In the genomic region with DNA sequence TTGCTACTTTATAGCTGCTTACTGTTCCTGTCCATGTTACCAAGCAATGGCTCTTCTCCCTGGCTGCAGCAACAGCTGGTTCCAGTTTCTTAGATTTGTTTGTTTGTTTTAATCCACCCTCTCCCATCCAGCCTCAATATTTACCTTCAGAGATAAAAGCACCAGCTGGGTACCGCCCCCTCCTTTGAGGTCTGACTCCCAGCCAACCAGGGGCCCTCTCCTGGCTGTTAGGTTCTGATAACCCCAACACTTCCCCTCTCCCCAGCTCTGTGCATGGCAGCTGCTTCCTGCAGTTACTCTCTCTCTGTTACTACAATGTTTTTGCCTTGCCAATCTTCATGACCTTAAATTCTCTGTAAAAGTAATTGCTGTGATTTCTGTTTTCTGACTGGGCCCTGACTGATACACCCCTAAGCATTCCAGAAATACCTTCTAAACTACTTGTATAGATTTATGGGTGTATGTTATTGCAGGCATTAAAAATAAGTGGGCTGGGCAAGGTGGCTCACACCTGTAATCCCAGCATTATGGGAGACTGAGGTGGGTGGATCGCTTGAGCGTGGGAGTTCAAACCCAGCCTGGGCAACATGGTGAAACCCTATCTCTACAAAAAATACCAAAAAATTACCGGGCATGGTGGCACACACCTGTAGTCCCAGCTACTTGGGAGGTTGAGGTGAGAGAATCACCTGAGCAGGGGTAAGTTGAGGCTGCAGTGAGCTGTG, we compare ENCODE assay signal across 1 cellular context.
TF ChIP-seq lines count a peak whose summit lies in the region.

No MANE protein-coding gene starts in this region.

TF ChIP-seq in K562, 482 proteins besides CTCF, POLR2A, EP300 and RAD21 (continued from another document and continues in another):
- no peak for TF ChIP-seq ZNF407 (IDR thresholded peaks at IDR 0.05; ENCODE audit: low read depth)
- no peak for TF ChIP-seq NFRKB (IDR thresholded peaks at IDR 0.05; ENCODE audit: low read depth)
- no peak for TF ChIP-seq LARP7 (IDR thresholded peaks at IDR 0.05)
- TF ChIP-seq, protein P1, sequence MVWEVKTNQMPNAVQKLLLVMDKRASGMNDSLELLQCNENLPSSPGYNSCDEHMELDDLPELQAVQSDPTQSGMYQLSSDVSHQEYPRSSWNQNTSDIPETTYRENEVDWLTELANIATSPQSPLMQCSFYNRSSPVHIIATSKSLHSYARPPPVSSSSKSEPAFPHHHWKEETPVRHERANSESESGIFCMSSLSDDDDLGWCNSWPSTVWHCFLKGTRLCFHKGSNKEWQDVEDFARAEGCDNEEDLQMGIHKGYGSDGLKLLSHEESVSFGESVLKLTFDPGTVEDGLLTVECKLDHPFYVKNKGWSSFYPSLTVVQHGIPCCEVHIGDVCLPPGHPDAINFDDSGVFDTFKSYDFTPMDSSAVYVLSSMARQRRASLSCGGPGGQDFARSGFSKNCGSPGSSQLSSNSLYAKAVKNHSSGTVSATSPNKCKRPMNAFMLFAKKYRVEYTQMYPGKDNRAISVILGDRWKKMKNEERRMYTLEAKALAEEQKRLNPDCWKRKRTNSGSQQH (CRISPR knock-in tag; IDR thresholded peaks at IDR 0.05): no peak
- no peak for TF ChIP-seq ZBTB26 (CRISPR knock-in tag; IDR thresholded peaks at IDR 0.05)
- no peak for TF ChIP-seq HNRNPL (IDR thresholded peaks at IDR 0.05; ENCODE audit: low read depth, low read length)
- TF ChIP-seq ZNF12 (CRISPR knock-in tag; IDR thresholded peaks at IDR 0.05): no peak
- no peak for TF ChIP-seq HSF4 (CRISPR knock-in tag; IDR thresholded peaks at IDR 0.05; ENCODE audit: borderline replicate concordance)
- TF ChIP-seq, protein P2, sequence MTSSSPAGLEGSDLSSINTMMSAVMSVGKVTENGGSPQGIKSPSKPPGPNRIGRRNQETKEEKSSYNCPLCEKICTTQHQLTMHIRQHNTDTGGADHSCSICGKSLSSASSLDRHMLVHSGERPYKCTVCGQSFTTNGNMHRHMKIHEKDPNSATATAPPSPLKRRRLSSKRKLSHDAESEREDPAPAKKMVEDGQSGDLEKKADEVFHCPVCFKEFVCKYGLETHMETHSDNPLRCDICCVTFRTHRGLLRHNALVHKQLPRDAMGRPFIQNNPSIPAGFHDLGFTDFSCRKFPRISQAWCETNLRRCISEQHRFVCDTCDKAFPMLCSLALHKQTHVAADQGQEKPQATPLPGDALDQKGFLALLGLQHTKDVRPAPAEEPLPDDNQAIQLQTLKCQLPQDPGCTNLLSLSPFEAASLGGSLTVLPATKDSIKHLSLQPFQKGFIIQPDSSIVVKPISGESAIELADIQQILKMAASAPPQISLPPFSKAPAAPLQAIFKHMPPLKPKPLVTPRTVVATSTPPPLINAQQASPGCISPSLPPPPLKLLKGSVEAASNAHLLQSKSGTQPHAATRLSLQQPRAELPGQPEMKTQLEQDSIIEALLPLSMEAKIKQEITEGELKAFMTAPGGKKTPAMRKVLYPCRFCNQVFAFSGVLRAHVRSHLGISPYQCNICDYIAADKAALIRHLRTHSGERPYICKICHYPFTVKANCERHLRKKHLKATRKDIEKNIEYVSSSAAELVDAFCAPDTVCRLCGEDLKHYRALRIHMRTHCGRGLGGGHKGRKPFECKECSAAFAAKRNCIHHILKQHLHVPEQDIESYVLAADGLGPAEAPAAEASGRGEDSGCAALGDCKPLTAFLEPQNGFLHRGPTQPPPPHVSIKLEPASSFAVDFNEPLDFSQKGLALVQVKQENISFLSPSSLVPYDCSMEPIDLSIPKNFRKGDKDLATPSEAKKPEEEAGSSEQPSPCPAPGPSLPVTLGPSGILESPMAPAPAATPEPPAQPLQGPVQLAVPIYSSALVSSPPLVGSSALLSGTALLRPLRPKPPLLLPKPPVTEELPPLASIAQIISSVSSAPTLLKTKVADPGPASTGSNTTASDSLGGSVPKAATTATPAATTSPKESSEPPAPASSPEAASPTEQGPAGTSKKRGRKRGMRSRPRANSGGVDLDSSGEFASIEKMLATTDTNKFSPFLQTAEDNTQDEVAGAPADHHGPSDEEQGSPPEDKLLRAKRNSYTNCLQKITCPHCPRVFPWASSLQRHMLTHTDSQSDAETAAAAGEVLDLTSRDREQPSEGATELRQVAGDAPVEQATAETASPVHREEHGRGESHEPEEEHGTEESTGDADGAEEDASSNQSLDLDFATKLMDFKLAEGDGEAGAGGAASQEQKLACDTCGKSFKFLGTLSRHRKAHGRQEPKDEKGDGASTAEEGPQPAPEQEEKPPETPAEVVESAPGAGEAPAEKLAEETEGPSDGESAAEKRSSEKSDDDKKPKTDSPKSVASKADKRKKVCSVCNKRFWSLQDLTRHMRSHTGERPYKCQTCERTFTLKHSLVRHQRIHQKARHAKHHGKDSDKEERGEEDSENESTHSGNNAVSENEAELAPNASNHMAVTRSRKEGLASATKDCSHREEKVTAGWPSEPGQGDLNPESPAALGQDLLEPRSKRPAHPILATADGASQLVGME (CRISPR knock-in tag; IDR thresholded peaks at IDR 0.05): no peak
- no peak for TF ChIP-seq USF2 (CRISPR knock-in tag; IDR thresholded peaks at IDR 0.05)
- TF ChIP-seq ZNF431 (CRISPR knock-in tag; IDR thresholded peaks at IDR 0.05): no peak
- TF ChIP-seq TRIM24 (IDR thresholded peaks at IDR 0.05): peak; percentile 46 to 74; a peak in 2 of 4 replicates
- no peak for TF ChIP-seq SNAPC5 (CRISPR knock-in tag; IDR thresholded peaks at IDR 0.05)
- no peak for TF ChIP-seq NR2C1 (IDR thresholded peaks at IDR 0.05)
- TF ChIP-seq NR2C1 (tag; IDR thresholded peaks at IDR 0.05): peak; percentile 34; the same call in 1 of the 2 replicates
- TF ChIP-seq ZC3H8 (IDR thresholded peaks at IDR 0.05): no peak
- TF ChIP-seq, protein P3, sequence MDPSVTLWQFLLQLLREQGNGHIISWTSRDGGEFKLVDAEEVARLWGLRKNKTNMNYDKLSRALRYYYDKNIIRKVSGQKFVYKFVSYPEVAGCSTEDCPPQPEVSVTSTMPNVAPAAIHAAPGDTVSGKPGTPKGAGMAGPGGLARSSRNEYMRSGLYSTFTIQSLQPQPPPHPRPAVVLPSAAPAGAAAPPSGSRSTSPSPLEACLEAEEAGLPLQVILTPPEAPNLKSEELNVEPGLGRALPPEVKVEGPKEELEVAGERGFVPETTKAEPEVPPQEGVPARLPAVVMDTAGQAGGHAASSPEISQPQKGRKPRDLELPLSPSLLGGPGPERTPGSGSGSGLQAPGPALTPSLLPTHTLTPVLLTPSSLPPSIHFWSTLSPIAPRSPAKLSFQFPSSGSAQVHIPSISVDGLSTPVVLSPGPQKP (CRISPR knock-in tag; IDR thresholded peaks at IDR 0.05): no peak
- TF ChIP-seq STAT6 (CRISPR knock-in tag; IDR thresholded peaks at IDR 0.05): no peak
- TF ChIP-seq ETV6 (IDR thresholded peaks at IDR 0.05; ENCODE audit: borderline replicate concordance in 1 of 2, low read depth in 2 of 2, low read length in 1 of 2): no peak
- TF ChIP-seq ETV6 (CRISPR knock-in tag; IDR thresholded peaks at IDR 0.05; ENCODE audit: borderline replicate concordance): no peak
- peak; percentile 65; the same call in 1 of the 2 replicates for TF ChIP-seq LEF1 (IDR thresholded peaks at IDR 0.05)
- no peak for TF ChIP-seq MYBL2 (IDR thresholded peaks at IDR 0.05; ENCODE audit: low read depth)
- no peak for TF ChIP-seq MYBL2 (CRISPR knock-in tag; IDR thresholded peaks at IDR 0.05; ENCODE audit: borderline replicate concordance)
- TF ChIP-seq ZNF707 (CRISPR knock-in tag; conservative IDR thresholded peaks at IDR 0.05): no peak
- TF ChIP-seq NR1H2 (CRISPR knock-in tag; IDR thresholded peaks at IDR 0.05): no peak
- TF ChIP-seq SRSF9 (IDR thresholded peaks at IDR 0.05; ENCODE audit: borderline replicate concordance, low read depth, low read length): no peak
- TF ChIP-seq CBFB (CRISPR knock-in tag; IDR thresholded peaks at IDR 0.05): no peak
- TF ChIP-seq HNRNPLL (IDR thresholded peaks at IDR 0.05; ENCODE audit: low read depth, low read length, poor library complexity, severe bottlenecking): no peak
- no peak for TF ChIP-seq HDAC8 (tag; IDR thresholded peaks at IDR 0.05)
- no peak for TF ChIP-seq CCAR2 (IDR thresholded peaks at IDR 0.05; ENCODE audit: low read depth, low read length)
- no peak for TF ChIP-seq E2F5 (CRISPR knock-in tag; IDR thresholded peaks at IDR 0.05)
- peak; percentile 90 for TF ChIP-seq ARID1B (IDR thresholded peaks at IDR 0.05)
